11 cellular contexts compared by ENCODE assay signal in the genomic region with DNA sequence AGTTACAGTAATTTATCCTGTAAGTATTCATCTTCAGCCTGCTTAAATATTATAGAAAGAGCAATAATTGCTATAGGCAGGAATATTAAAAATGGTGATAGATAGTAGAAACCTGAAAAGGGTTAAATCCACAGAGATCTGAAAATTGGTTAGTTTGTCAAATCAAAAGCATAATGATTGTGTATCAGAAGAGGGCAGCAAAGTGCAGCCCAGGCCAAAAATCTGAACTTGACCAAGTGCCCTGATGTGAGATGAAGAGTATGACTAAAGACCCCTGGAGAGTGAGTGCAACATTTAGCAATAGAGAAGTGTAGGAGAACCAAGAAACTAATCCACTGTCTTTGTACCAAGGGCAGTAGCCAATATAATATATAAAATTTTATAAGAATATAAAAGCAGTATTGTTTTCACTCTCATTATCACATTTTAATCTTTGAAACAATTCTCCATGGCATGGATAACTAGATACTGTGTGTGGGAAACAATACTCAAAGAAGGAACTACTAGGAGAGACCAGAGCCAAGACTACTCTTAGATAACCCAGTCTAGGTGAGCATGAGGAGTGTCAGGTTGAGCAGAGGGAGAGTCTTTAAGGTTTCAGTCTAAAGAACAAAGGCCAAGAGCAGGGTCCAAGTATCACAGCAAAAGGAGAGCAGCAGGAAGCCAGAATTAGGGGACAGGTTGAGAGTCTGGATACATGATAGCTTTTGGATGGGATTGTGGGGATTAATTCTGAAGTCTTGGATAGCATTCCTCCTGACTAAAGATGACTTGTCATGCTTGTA.
DNase-seq lines count a peak whose midpoint lies in the region; TF ChIP-seq lines count a peak whose summit lies in the region.
"Had no signal": no experiment of that assay in that cellular context is flagged by ENCODE, and none has a peak within 500 bp of the region (broad histone marks: within the 10 kb centered on the region; RNA-seq: fewer than 3 reads in every experiment).

No MANE protein-coding gene starts in this region.

- TF ChIP-seq CTCF in GM06990 (IDR thresholded peaks at IDR 0.05; ENCODE audit: insufficient read depth, low read length, poor library complexity, severe bottlenecking) (peak; percentile 41), endothelial cell (IDR thresholded peaks at IDR 0.05; ENCODE audit: unreplicated experiment) (no peak), osteocyte (IDR thresholded peaks at IDR 0.05) (peak; percentile 48)

- intact Hi-C loops in head of caudate nucleus (cut with DNase I) = no loop called here
- intact Hi-C loops in activated CD4-positive, alpha-beta T cell treated with anti-CD3 and anti-CD28 coated beads, Interleukin-2, amount 10 ng/mL, durations not matched to agents 24 days and 14 days (cut with micrococcal nuclease) = no loop called here

- no peaks in the 10 kb centered on the region for H3K9me3 Mint-ChIP-seq in endothelial cell (ENCODE audit: unreplicated experiment)
- H3K9me3 Mint-ChIP-seq in osteocyte (ENCODE audit: unreplicated experiment) = no peaks in the 10 kb centered on the region
- H3K9me3 Mint-ChIP-seq in activated CD4-positive, alpha-beta T cell treated with anti-CD3 and anti-CD28 coated beads, Interleukin-2, amount 10 ng/mL, durations not matched to agents 24 days and 14 days = no peaks in the 10 kb centered on the region
- H3K9me3 Mint-ChIP-seq: naive thymus-derived CD4-positive, alpha-beta T cell had no signal

- H3K27me3 ChIP-seq in GM06990 (replicated peaks; ENCODE audit: control insufficient read depth, insufficient read depth, low read length) = no peaks in the 10 kb centered on the region

- H3K36me3 Mint-ChIP-seq in endothelial cell (ENCODE audit: low read depth, unreplicated experiment) (no peaks in the 10 kb centered on the region), osteocyte (ENCODE audit: unreplicated experiment) (no peaks in the 10 kb centered on the region)
- H3K36me3 Mint-ChIP-seq in activated CD4-positive, alpha-beta T cell treated with anti-CD3 and anti-CD28 coated beads, Interleukin-2, amount 10 ng/mL, durations not matched to agents 24 days and 14 days (ENCODE audit: low read depth) = no peaks in the 10 kb centered on the region
- H3K36me3 Mint-ChIP-seq: activated CD8-positive, alpha-beta memory T cell treated with anti-CD3 and anti-CD28 coated beads, Interleukin-2, amount 10 ng/mL, durations not matched to agents 7 days and 5 days; naive thymus-derived CD4-positive, alpha-beta T cell had no signal

- no peaks in the 10 kb centered on the region for H3K36me3 ChIP-seq in GM06990 (ENCODE audit: control insufficient read depth, insufficient read depth, low read length)

- H3K27ac Mint-ChIP-seq in endothelial cell (ENCODE audit: unreplicated experiment) = peak overlapping the region; percentile 44
- H3K27ac Mint-ChIP-seq in osteocyte (ENCODE audit: unreplicated experiment) = no peak overlapping the region
- H3K27ac Mint-ChIP-seq in activated CD4-positive, alpha-beta T cell treated with anti-CD3 and anti-CD28 coated beads, Interleukin-2, amount 10 ng/mL, durations not matched to agents 24 days and 14 days = no peak overlapping the region
- H3K27ac Mint-ChIP-seq: activated CD8-positive, alpha-beta memory T cell treated with anti-CD3 and anti-CD28 coated beads, Interleukin-2, amount 10 ng/mL, durations not matched to agents 7 days and 5 days; naive thymus-derived CD4-positive, alpha-beta T cell had no signal

- no peak overlapping the region for H3K4me3 ChIP-seq in GM06990 (replicated peaks; ENCODE audit: low read depth, low read length)

- H3K4me3 Mint-ChIP-seq in endothelial cell (ENCODE audit: unreplicated experiment) = no peak overlapping the region
- H3K4me3 Mint-ChIP-seq in osteocyte (ENCODE audit: unreplicated experiment) = no peak overlapping the region
- H3K4me3 Mint-ChIP-seq in activated CD4-positive, alpha-beta T cell treated with anti-CD3 and anti-CD28 coated beads, Interleukin-2, amount 10 ng/mL, durations not matched to agents 24 days and 14 days = no peak overlapping the region
- H3K4me3 Mint-ChIP-seq: activated CD8-positive, alpha-beta memory T cell treated with anti-CD3 and anti-CD28 coated beads, Interleukin-2, amount 10 ng/mL, durations not matched to agents 7 days and 5 days; naive thymus-derived CD4-positive, alpha-beta T cell had no signal

- H3K27me3 Mint-ChIP-seq in endothelial cell (ENCODE audit: unreplicated experiment) = no peaks in the 10 kb centered on the region
- peaks cover 2% of the 10 kb centered on the region for H3K27me3 Mint-ChIP-seq in osteocyte (ENCODE audit: unreplicated experiment)
- H3K27me3 Mint-ChIP-seq in activated CD4-positive, alpha-beta T cell treated with anti-CD3 and anti-CD28 coated beads, Interleukin-2, amount 10 ng/mL, durations not matched to agents 24 days and 14 days = no peaks in the 10 kb centered on the region
- H3K27me3 Mint-ChIP-seq: activated CD8-positive, alpha-beta memory T cell treated with anti-CD3 and anti-CD28 coated beads, Interleukin-2, amount 10 ng/mL, durations not matched to agents 7 days and 5 days; naive thymus-derived CD4-positive, alpha-beta T cell had no signal

- DNase-seq in GM06990 (ENCODE audit: extremely low read depth, insufficient read length) (no peak), LHCN-M2 (ENCODE audit: low read depth) (peak; percentile 69), endothelial cell (ENCODE audit: low spot score) (peak; percentile 8), osteocyte (ENCODE audit: extremely low spot score, unreplicated experiment) (no peak), NCI-H187 (lab: John Stamatoyannopoulos, UW) (no peak), head of caudate nucleus (no peak)
- DNase-seq in activated CD4-positive, alpha-beta T cell treated with anti-CD3 and anti-CD28 coated beads, Interleukin-2, amount 10 ng/mL, durations not matched to agents 24 days and 14 days = no peak
- DNase-seq: activated CD8-positive, alpha-beta memory T cell treated with anti-CD3 and anti-CD28 coated beads, Interleukin-2, amount 10 ng/mL, durations not matched to agents 7 days and 5 days; effector CD8-positive, alpha-beta T cell; naive thymus-derived CD4-positive, alpha-beta T cell; NCI-H774 had no signal

- H3K4me1 Mint-ChIP-seq in endothelial cell (ENCODE audit: unreplicated experiment) (peaks cover 14% of the 10 kb centered on the region), osteocyte (ENCODE audit: unreplicated experiment) (peaks cover 19% of the 10 kb centered on the region)
- no peaks in the 10 kb centered on the region for H3K4me1 Mint-ChIP-seq in activated CD4-positive, alpha-beta T cell treated with anti-CD3 and anti-CD28 coated beads, Interleukin-2, amount 10 ng/mL, durations not matched to agents 24 days and 14 days
- H3K4me1 Mint-ChIP-seq: activated CD8-positive, alpha-beta memory T cell treated with anti-CD3 and anti-CD28 coated beads, Interleukin-2, amount 10 ng/mL, durations not matched to agents 7 days and 5 days; naive thymus-derived CD4-positive, alpha-beta T cell had no signal

Comparison
In these comparisons a context has a peak if more than half of its experiments do, and no peak if none do; other contexts are left out.
1. DNase-seq: peak in LHCN-M2 (single experiment) and endothelial cell (single experiment); none in GM06990 (single experiment), osteocyte (single experiment), NCI-H187 (0 of 2), head of caudate nucleus (0 of 42) and activated CD4-positive, alpha-beta T cell treated with anti-CD3 and anti-CD28 coated beads, Interleukin-2, amount 10 ng/mL, durations not matched to agents 24 days and 14 days (single experiment).